ENCODE assay signal across 1 cellular context in the genomic region with DNA sequence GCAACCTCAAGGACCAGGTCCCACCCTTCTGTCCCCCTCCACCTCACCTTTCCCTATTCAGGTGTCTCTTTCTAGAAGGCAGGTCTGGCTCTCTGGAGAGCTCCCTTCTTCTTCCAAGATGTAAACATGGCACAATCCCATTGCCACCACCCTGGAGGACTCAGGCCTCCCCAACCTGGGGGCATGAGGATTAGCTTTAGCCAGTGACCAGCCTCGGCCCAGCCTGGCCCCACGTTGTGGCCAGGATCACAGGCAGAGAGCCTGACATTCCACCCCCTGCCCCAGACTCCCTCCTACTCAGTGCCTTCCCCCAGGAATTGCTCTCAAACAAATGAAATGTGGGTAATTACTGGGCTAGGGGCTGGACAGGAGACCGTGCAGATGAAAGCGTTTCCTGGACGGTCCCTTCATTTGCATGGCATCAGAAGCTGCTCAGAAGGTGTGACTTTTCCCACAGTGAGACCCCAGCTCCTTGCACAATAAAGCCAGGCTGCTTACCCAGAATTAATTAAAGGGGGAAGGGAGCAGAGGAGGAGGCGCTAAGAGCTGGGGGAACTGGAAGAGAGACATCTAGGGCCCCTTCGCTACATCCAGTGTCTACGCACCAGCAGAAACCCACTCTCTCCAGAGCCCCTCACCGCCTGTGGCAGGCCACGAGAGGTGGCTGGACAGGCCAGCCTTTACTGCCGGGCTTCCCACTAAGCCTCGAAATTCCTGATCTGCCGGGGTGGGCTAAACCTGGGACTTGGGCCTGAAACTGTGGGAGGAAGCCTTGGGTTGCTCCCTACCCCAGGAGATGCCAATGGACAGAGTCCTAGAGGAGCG.
TF ChIP-seq lines count a peak whose summit lies in the region.

No MANE protein-coding gene starts in this region.

TF ChIP-seq in IMR-90, 13 proteins besides CTCF, POLR2A, EP300 and RAD21 (continued from another document):
- TF ChIP-seq ELK1 (IDR thresholded peaks at IDR 0.05; ENCODE audit: borderline replicate concordance, low read depth, low read length), result no peak
- TF ChIP-seq BHLHE40 (IDR thresholded peaks at IDR 0.05; ENCODE audit: low read depth, low read length), result no peak
- no peak for TF ChIP-seq CEBPB (IDR thresholded peaks at IDR 0.05; ENCODE audit: low read depth, low read length)
- TF ChIP-seq NFE2L2 (IDR thresholded peaks at IDR 0.05; ENCODE audit: low read depth, low read length), result no peak
